In the genomic region with DNA sequence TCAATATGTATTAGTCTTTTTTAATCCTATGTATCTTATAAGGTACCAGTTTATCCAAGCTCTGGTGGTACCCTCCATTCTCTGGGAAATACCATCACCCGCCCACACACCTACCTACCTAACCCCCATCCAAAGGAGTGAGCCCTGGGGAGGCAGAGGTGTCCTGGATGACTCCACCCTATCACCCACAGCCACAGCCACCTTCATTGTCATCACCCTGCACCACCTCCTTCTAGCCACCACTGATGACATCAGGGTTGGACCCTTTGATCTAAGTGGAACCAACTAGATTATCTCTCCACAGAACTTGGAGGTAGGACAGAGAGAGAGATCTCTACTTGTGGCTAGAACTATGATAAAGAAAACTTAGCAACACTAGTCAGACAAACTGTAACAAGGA, we compare ENCODE assay signal across 31 cellular contexts.
A peak's percentile ranks its signal among the peaks of the same experiment; 100 is the strongest.
DNase-seq lines count a peak whose midpoint lies in the region; ATAC-seq, FAIRE-seq and TF ChIP-seq lines count a peak whose summit lies in the region.
"Had no signal": no experiment of that assay in that cellular context is flagged by ENCODE, and none has a peak within 500 bp of the region (broad histone marks: within the 10 kb centered on the region; RNA-seq: fewer than 3 reads in every experiment).

No MANE protein-coding gene starts in this region.

- POLR2A ChIA-PET in K562 (lab: Yijun Ruan, JAX) = no interaction called here

- no peak overlapping the region for H2AFZ ChIP-seq in K562 (ENCODE audit: low read depth, low read length)

- H4K5ac ChIP-seq in mesendoderm (ENCODE audit: low read length) = no peak overlapping the region

- no peak overlapping the region for H3K4me3 ChIP-seq in K562
- H3K4me3 ChIP-seq in mesendoderm (ENCODE audit: low read length) = no peak overlapping the region
- no peak overlapping the region for H3K4me3 ChIP-seq in adrenal gland
- no peak overlapping the region for H3K4me3 ChIP-seq in foreskin fibroblast (ENCODE audit: low read depth in 1 of 2, low read length in 2 of 2)
- H3K4me3 ChIP-seq: body of pancreas, left lung, pancreas, transverse colon had no signal

- H3K23ac ChIP-seq in mesendoderm (ENCODE audit: low read length) = no peak overlapping the region

- intact Hi-C loops in K562 (cut with micrococcal nuclease) (no loop called here), adrenal gland (cut with DNase I) (no loop called here)

- no peaks in the 10 kb centered on the region for H3K4me1 ChIP-seq in K562 (replicated peaks in 1 of 2; ENCODE audit: control insufficient read depth in 2 of 2, insufficient read depth in 2 of 2, low read length in 2 of 2)
- peaks cover 2% of the 10 kb centered on the region for H3K4me1 ChIP-seq in mesendoderm (ENCODE audit: control insufficient read depth, low read depth, low read length)
- H3K4me1 ChIP-seq in adrenal gland (replicated peaks in 1 of 2) = no peaks in the 10 kb centered on the region
- H3K4me1 ChIP-seq: body of pancreas, left lung, pancreas, transverse colon had no signal

- BruUV-seq in K562 (replicated peaks; lab: Mats Ljungman, UMichigan) = no TSS peak

- FAIRE-seq in H54 (lab: Jason Lieb, UNC) (peak; percentile 65), HTR-8/SVneo (lab: Jason Lieb, UNC) (peak; percentile 77), K562 (lab: Jason Lieb, UNC) (no peak)
- FAIRE-seq: colon, islet of Langerhans, pancreas had no signal

- H3K27ac ChIP-seq in K562 (ENCODE audit: extremely low read depth, low read depth, low read length) = no peak overlapping the region
- no peak overlapping the region for H3K27ac ChIP-seq in mesendoderm (ENCODE audit: low read depth, low read length)
- no peak overlapping the region for H3K27ac ChIP-seq in adrenal gland
- H3K27ac ChIP-seq: body of pancreas, left lung, pancreas, transverse colon, WERI-Rb-1 had no signal

- H3K36me3 ChIP-seq in K562 (ENCODE audit: control insufficient read depth, insufficient read depth, low read length) (no peaks in the 10 kb centered on the region), mesendoderm (ENCODE audit: control insufficient read depth, insufficient read depth, low read length) (no peaks in the 10 kb centered on the region), adrenal gland (replicated peaks in 1 of 2) (no peaks in the 10 kb centered on the region)
- H3K36me3 ChIP-seq: left lung, pancreas, transverse colon, WERI-Rb-1 had no signal

- ATAC-seq in K562 = no peak; the same call in 2 of the 3 replicates
- ATAC-seq: body of pancreas; left lung; pancreas; stimulated activated effector memory CD8-positive, alpha-beta T cell treated with anti-CD3 and anti-CD28 coated beads, Interleukin-12 subunit alpha, Interleukin-12 subunit beta, amount 100 ng/mL, for 72 hours; T-cell had no signal

- no peaks in the 10 kb centered on the region for H3K79me2 ChIP-seq in K562 (ENCODE audit: control insufficient read depth, insufficient read depth, low read length)
- peaks cover 2% of the 10 kb centered on the region for H3K79me2 ChIP-seq in mesendoderm (ENCODE audit: control insufficient read depth, insufficient read depth, low read length)

- DNase-seq in H54 (ENCODE audit: insufficient read length, low spot score) = no peak
- no peak for DNase-seq in HTR-8/SVneo (ENCODE audit: insufficient read length, low spot score)
- DNase-seq in K562 (ENCODE audit: extremely low read depth in 1 of 4, low spot score in 3 of 4) = peak in 1 of 4 experiments; percentile 11
- DNase-seq in mesendoderm = peak; percentile 33
- no peak for DNase-seq in adrenal gland
- no peak for DNase-seq in NCI-H1930 (lab: John Stamatoyannopoulos, UW)
- DNase-seq in foreskin fibroblast = no peak
- DNase-seq: activated CD4-positive, alpha-beta T cell treated with anti-CD3 and anti-CD28 coated beads for 48 hours; activated gamma-delta T cell; activated T-cell treated with anti-CD3 and anti-CD28 coated beads, Interleukin-2, amount 50 U/mL, for 24 hours; body of pancreas; C1 segment of cervical spinal cord; COR-L47; DMS79; effector CD4-positive, alpha-beta T cell; glutamatergic neuron; GOT3; left lung; NCI-H1092 treated with DMSO at 0.1 percent for 48 hours; NCI-H187; NCI-H2171; NCI-H510A; pancreas; retina; RPMI8226; T-cell; transverse colon; WERI-Rb-1 had no signal

- H3K9me3 ChIP-seq in K562 (replicated peaks; ENCODE audit: control insufficient read depth, insufficient read depth, low read depth, low read length) = no peaks in the 10 kb centered on the region
- no peaks in the 10 kb centered on the region for H3K9me3 ChIP-seq in adrenal gland (replicated peaks in 1 of 3)
- H3K9me3 ChIP-seq: body of pancreas, left lung, pancreas, transverse colon had no signal

- no peak overlapping the region for H3K4ac ChIP-seq in mesendoderm (ENCODE audit: low read depth, low read length)

- H3K79me1 ChIP-seq in mesendoderm (ENCODE audit: low read length) = peaks cover 9% of the 10 kb centered on the region

- H3K56ac ChIP-seq in mesendoderm (ENCODE audit: low read length) = no peak overlapping the region

- H2BK15ac ChIP-seq in mesendoderm (replicated peaks; ENCODE audit: low read depth) = no peak overlapping the region

- H3K9ac ChIP-seq in K562 (ENCODE audit: insufficient read depth in 1 of 2, low read depth in 2 of 2, low read length in 2 of 2) = no peak overlapping the region
- no peak overlapping the region for H3K9ac ChIP-seq in mesendoderm (ENCODE audit: low read length)

- H3K4me2 ChIP-seq in K562 (ENCODE audit: insufficient read depth, low read length) (no peak overlapping the region), mesendoderm (ENCODE audit: low read length) (no peak overlapping the region)

- CTCF ChIA-PET in K562 (lab: Yijun Ruan, JAX; ENCODE audit: low intra/inter-chr PET ratio) = no interaction called here

- in situ Hi-C loops in K562 (cut with MboI) = no loop called here

- no peak overlapping the region for H3K18ac ChIP-seq in mesendoderm (ENCODE audit: low read length)

- no peak overlapping the region for H4K8ac ChIP-seq in mesendoderm (ENCODE audit: low read depth, low read length)

- TF ChIP-seq POLR2A in H54 (IDR thresholded peaks at IDR 0.05; ENCODE audit: low read depth, low read length) (no peak), K562 (conservative IDR thresholded peaks at IDR 0.05) (no peak), adrenal gland (IDR thresholded peaks at IDR 0.05) (no peak)

- no peak for TF ChIP-seq RAD21 in K562 (CRISPR knock-in tag; conservative IDR thresholded peaks at IDR 0.05 in 1 of 2, IDR thresholded peaks at IDR 0.05 in 1 of 2)

- no peak overlapping the region for H2BK5ac ChIP-seq in mesendoderm (ENCODE audit: low read length)

- no peaks in the 10 kb centered on the region; the same call in 1 of the 2 replicates for H4K20me1 ChIP-seq in K562 (replicated peaks; ENCODE audit: control insufficient read depth, insufficient read depth, low read length)

- no peaks in the 10 kb centered on the region for H3K9me1 ChIP-seq in K562 (ENCODE audit: control insufficient read depth, insufficient read depth, low read length)

- no peak overlapping the region for H2AK5ac ChIP-seq in mesendoderm (ENCODE audit: low read length)

- WGBS in K562 (ENCODE audit: insufficient coverage, low coverage, missing lambda C conversion rate) = 21% methylated on average over 1 of the region's 1 CpG
- no CpG with 5 or more reads among the region's 1 CpG for WGBS in mesendoderm (ENCODE audit: extremely low coverage, insufficient coverage, low lambda C conversion rate)
- 89 to 100% (median 96%) methylated on average over 1 of the region's 1 CpG for WGBS in adrenal gland, 4 donors

- H3K27me3 ChIP-seq in K562 (ENCODE audit: control insufficient read depth in 2 of 2, insufficient read depth in 2 of 2, low read length in 2 of 2) = no peaks in the 10 kb centered on the region; a peak in 1 of 5 replicates
- H3K27me3 ChIP-seq in mesendoderm (ENCODE audit: insufficient read depth, low read length, poor library complexity) = no peaks in the 10 kb centered on the region
- no peaks in the 10 kb centered on the region for H3K27me3 ChIP-seq in adrenal gland
- H3K27me3 ChIP-seq: body of pancreas, left lung, pancreas, transverse colon had no signal

- no peak overlapping the region for H2BK120ac ChIP-seq in mesendoderm (ENCODE audit: low read depth, low read length)

- TF ChIP-seq EP300 in K562 (IDR thresholded peaks at IDR 0.05; ENCODE audit: low read length) = no peak

- TF ChIP-seq CTCF in K562 (IDR thresholded peaks at IDR 0.05 in 2 of 3, conservative IDR thresholded peaks at IDR 0.05 in 1 of 3; ENCODE audit: insufficient read depth in 2 of 3, low read depth in 1 of 3, low read length in 3 of 3) (no peak), adrenal gland (IDR thresholded peaks at IDR 0.05) (no peak), foreskin fibroblast (IDR thresholded peaks at IDR 0.05; ENCODE audit: low read depth, low read length) (no peak)

TF ChIP-seq in K562, 482 proteins besides CTCF, POLR2A, EP300 and RAD21:
- TF ChIP-seq ZNF184 (CRISPR knock-in tag; IDR thresholded peaks at IDR 0.05) (no peak), RBM22 (IDR thresholded peaks at IDR 0.05; ENCODE audit: low read depth, low read length, poor library complexity, severe bottlenecking) (no peak), ADNP (tag; IDR thresholded peaks at IDR 0.05) (no peak), CREM (IDR thresholded peaks at IDR 0.05; ENCODE audit: low read depth) (peak; percentile 68), HMG20A (CRISPR knock-in tag; conservative IDR thresholded peaks at IDR 0.05) (no peak), ZC3H4 (CRISPR knock-in tag; IDR thresholded peaks at IDR 0.05; ENCODE audit: borderline replicate concordance) (no peak), ZNF785 (CRISPR knock-in tag; IDR thresholded peaks at IDR 0.05) (no peak), CREB1 (IDR thresholded peaks at IDR 0.05) (0 out of 2 replicates have a peak, but pooled peaks have one; percentile 41), CREB1 (CRISPR knock-in tag; IDR thresholded peaks at IDR 0.05) (peak; percentile 64), MCM7 (IDR thresholded peaks at IDR 0.05) (no peak), PHTF2 (CRISPR knock-in tag; IDR thresholded peaks at IDR 0.05) (no peak), ZNF444 (CRISPR knock-in tag; IDR thresholded peaks at IDR 0.05) (no peak)
